In the genomic region with DNA sequence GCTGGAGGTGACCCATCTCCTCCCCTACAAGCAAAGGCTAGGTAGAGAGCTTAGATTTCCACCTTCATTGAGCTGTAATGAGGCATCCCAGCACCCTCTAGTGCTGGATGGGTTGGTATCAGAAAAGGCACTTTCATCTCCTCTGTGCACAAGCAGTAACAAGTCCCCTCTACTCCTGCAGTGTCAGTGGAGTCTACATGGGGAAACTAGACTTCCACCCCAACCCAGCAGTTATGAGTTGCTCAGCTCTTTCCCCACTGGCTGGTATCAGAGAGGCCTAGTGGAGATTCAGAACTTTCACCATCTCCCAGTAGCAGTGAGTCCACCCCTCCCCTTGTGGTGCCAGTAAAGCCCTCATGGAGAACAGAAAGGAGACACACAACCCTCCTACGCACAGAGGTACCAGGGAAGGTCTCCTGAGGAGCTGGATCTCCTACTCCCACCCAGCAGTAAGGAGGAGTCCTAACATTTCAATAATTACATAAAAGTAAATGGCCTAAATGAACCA, we compare ENCODE assay signal across 22 cellular contexts. TPM values are rescaled to one million over a fixed set of nuclear protein-coding genes. Genes with fewer than 3 reads are reported as not detected.
"Had no signal": no experiment of that assay in that cellular context is flagged by ENCODE, and none has a peak within 500 bp of the region (broad histone marks: within the 10 kb centered on the region; RNA-seq: fewer than 3 reads in every experiment).

No MANE protein-coding gene starts in this region.

- H3K27me3 ChIP-seq: thyroid gland, vagina had no signal

- H3K36me3 ChIP-seq: spleen, thyroid gland, vagina had no signal

- H3K27ac ChIP-seq: thyroid gland, vagina had no signal

- H3K9me3 ChIP-seq: thyroid gland, vagina had no signal

- ATAC-seq: activated CD4-positive, CD25-positive, alpha-beta regulatory T cell treated with anti-CD3 and anti-CD28 coated beads, Interleukin-2, amount 50 U/mL, for 24 hours had no signal

- DNase-seq: activated CD4-positive, alpha-beta T cell treated with anti-CD3 and anti-CD28 coated beads, Interleukin-2, amount 10 ng/mL, durations not matched to agents 7 days and 5 days; activated naive CD4-positive, alpha-beta T cell; activated naive CD8-positive, alpha-beta T cell treated with anti-CD3 and anti-CD28 coated beads for 36 hours; activated T-cell treated with anti-CD3 and anti-CD28 coated beads for 4 hours; amygdala; foreskin melanocyte; hypothalamus; islet precursor cell; midbrain; spleen; stimulated activated CD4-positive, alpha-beta T cell treated with anti-CD3 and anti-CD28 coated beads, Interleukin-4, amount 100 ng/mL, for 4 hours; stimulated activated naive CD4-positive, alpha-beta T cell; T-helper 1 cell; T-helper 9 cell; thyroid gland had no signal

- H3K4me3 ChIP-seq: lung, spleen, thyroid gland, vagina had no signal

RNA-seq across cellular contexts. Expression of a gene that starts 17.8 kb away (rescaled TPM):
- total RNA-seq: activated CD4-positive, alpha-beta T cell treated with anti-CD3 and anti-CD28 coated beads, Interleukin-2, amount 10 ng/mL, durations not matched to agents 7 days and 5 days; activated naive CD8-positive, alpha-beta T cell treated with anti-CD3 and anti-CD28 coated beads for 36 hours; activated T-helper 1 cell treated with anti-CD3 and anti-CD28 coated beads, Interleukin-12 subunit alpha, Interleukin-12 subunit beta, Interleukin-2, Interleukin-4 antibody, amounts not matched to agents 30 ng/mL and 10 ng/mL and 1 ng/mL, durations not matched to agents 14 hours and 24 hours and 36 hours; epithelial cell of proximal tubule; renal cortical epithelial cell had no signal

RNA-seq across cellular contexts. Expression of a gene that starts 19.3 kb away (rescaled TPM):
- total RNA-seq: activated CD4-positive, alpha-beta T cell treated with anti-CD3 and anti-CD28 coated beads, Interleukin-2, amount 10 ng/mL, durations not matched to agents 7 days and 5 days; activated naive CD8-positive, alpha-beta T cell treated with anti-CD3 and anti-CD28 coated beads for 36 hours; activated T-helper 1 cell treated with anti-CD3 and anti-CD28 coated beads, Interleukin-12 subunit alpha, Interleukin-12 subunit beta, Interleukin-2, Interleukin-4 antibody, amounts not matched to agents 30 ng/mL and 10 ng/mL and 1 ng/mL, durations not matched to agents 14 hours and 24 hours and 36 hours; cardiac septum; epithelial cell of proximal tubule; lung; renal cortical epithelial cell; vagina had no signal
